Comparison of ENCODE assay signal across 9 cellular contexts in the genomic region with DNA sequence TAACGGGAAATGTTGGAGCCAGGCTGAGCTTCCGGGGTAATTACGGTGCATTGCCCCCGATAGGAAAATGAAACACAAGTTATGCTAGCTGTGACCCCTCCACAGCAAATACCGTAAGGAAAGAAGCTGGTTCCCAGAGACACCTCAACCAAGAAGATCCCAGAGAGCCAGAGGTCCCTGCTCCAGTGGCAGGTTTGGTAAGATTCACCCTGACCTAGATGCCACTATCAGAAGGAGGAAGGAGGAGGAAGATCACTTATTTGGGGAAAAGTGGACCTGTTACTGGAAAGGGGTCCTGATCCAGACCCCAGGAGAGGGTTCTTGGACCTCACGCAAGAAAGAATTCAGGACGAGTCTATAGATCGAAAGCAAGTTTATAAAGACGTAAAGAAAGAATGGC. TPM values are rescaled to one million over a fixed set of nuclear protein-coding genes. Genes with fewer than 3 reads are reported as not detected.
"Had no signal": no experiment of that assay in that cellular context is flagged by ENCODE, and none has a peak within 500 bp of the region (broad histone marks: within the 10 kb centered on the region; RNA-seq: fewer than 3 reads in every experiment).

No MANE protein-coding gene starts in this region.

- FAIRE-seq: G401.6, GM12878, GM12891, GM12892, GM18507, GM19239 had no signal

- H3K4me3 ChIP-seq: GM12878 had no signal

- ATAC-seq: GM12878 had no signal

- DNase-seq: GDM1, GF-D8 had no signal

RNA-seq across cellular contexts. Expression of a gene that starts 7.6 kb away (rescaled TPM):
- total RNA-seq: GM12878 had no signal
- polyA plus RNA-seq: GM12878 had no signal

RNA-seq across cellular contexts. Expression of a gene that starts 25.6 kb away (rescaled TPM):
- total RNA-seq: G401 had no signal
- polyA plus RNA-seq: GM12878 had no signal
